In genomic region chr19:28020631-28021315, GRCh38 we compare ENCODE assay signal across 26 cellular contexts.
A peak's percentile ranks its signal among the peaks of the same experiment; 100 is the strongest.
DNase-seq lines count a peak whose midpoint lies in the region; ATAC-seq and TF ChIP-seq lines count a peak whose summit lies in the region.
"Had no signal": no experiment of that assay in that cellular context is flagged by ENCODE, and none has a peak within 500 bp of the region (broad histone marks: within the 10 kb centered on the region; RNA-seq: fewer than 3 reads in every experiment).

No MANE protein-coding gene starts in this region.

- TF ChIP-seq CTCF in GM23338 (conservative IDR thresholded peaks at IDR 0.05; ENCODE audit: low read depth in 2 of 2) (no peak), astrocyte of the cerebellum (IDR thresholded peaks at IDR 0.05; ENCODE audit: low read depth, low read length, missing control alignments) (no peak), nephron progenitor cell (IDR thresholded peaks at IDR 0.05) (no peak)

- peaks cover 8% of the 10 kb centered on the region; the same call in 1 of the 2 replicates for H3K9me2 ChIP-seq in GM23338 (ENCODE audit: insufficient read depth)

- H3K79me2 ChIP-seq in GM23338 (replicated peaks; ENCODE audit: insufficient read depth) = no peaks in the 10 kb centered on the region

- H3K36me3 Mint-ChIP-seq in GM23338 (ENCODE audit: low read depth) (no peaks in the 10 kb centered on the region), nephron progenitor cell (ENCODE audit: low read depth) (no peaks in the 10 kb centered on the region)
- H3K36me3 Mint-ChIP-seq: natural killer cell treated with Interleukin-12 subunit alpha and Interleukin-12 subunit beta and Interleukin-15 and Interleukin-18, amount 100 ng/mL, for 72 hours; stimulated activated memory B cell treated with anti-CD40 and anti-IgM and Interleukin-4, amounts not matched to agents 10 μg/mL and 1 μg/mL and 100 μg/mL, for 72 hours; type B pancreatic cell had no signal

- no peaks in the 10 kb centered on the region for H3F3A ChIP-seq in GM23338 (replicated peaks; ENCODE audit: low read depth)

- H3K27me3 Mint-ChIP-seq in GM23338 (ENCODE audit: insufficient read depth, low read depth, poor library complexity) (peaks cover 2% of the 10 kb centered on the region), nephron progenitor cell (ENCODE audit: low read depth, poor library complexity) (peaks cover 6% of the 10 kb centered on the region)
- H3K27me3 Mint-ChIP-seq: natural killer cell treated with Interleukin-12 subunit alpha and Interleukin-12 subunit beta and Interleukin-15 and Interleukin-18, amount 100 ng/mL, for 72 hours; stimulated activated memory B cell treated with anti-CD40 and anti-IgM and Interleukin-4, amounts not matched to agents 10 μg/mL and 1 μg/mL and 100 μg/mL, for 72 hours had no signal

- in situ Hi-C loops in astrocyte of the cerebellum (cut with HindIII; ENCODE audit: low sequenced_read_pairs) = no loop called here

- H3K4me2 ChIP-seq in GM23338 = no peak overlapping the region

- H3K4me3 ChIP-seq in GM23338 = no peak overlapping the region
- H3K4me3 ChIP-seq in astrocyte of the cerebellum (ENCODE audit: low read depth, low read length) = no peak overlapping the region
- H3K4me3 ChIP-seq: body of pancreas, dorsolateral prefrontal cortex, lower lobe of right lung, ovary, skin epidermis had no signal

- H3K4me1 Mint-ChIP-seq in GM23338 = peaks cover 28% of the 10 kb centered on the region
- peaks cover 5% of the 10 kb centered on the region for H3K4me1 Mint-ChIP-seq in nephron progenitor cell
- H3K4me1 Mint-ChIP-seq: stimulated activated memory B cell treated with anti-CD40 and anti-IgM and Interleukin-4, amounts not matched to agents 10 μg/mL and 1 μg/mL and 100 μg/mL, for 72 hours had no signal

- DNase-seq in AG20443 (ENCODE audit: low spot score) (peak; percentile 16), GM23338 (ENCODE audit: low spot score) (peak; percentile 22), astrocyte of the cerebellum (ENCODE audit: low read depth) (peak; percentile 16), nephron progenitor cell (no peak), T-helper 1 cell (no peak), D341Med (ENCODE audit: low spot score) (no peak)
- DNase-seq: activated CD4-positive, alpha-beta T cell treated with anti-CD3 and anti-CD28 coated beads, Interleukin-2, amount 50 U/mL, for 48 hours; activated CD4-positive, CD25-positive, alpha-beta regulatory T cell treated with anti-CD3 and anti-CD28 coated beads, Interleukin-2, amount 50 U/mL, for 72 hours; activated T-cell treated with anti-CD3 and anti-CD28 coated beads, Interleukin-2, amount 50 U/mL, for 48 hours; body of pancreas; cerebellar nuclear complex; COR-L47; dorsolateral prefrontal cortex; GF-D8; lower lobe of right lung; NCI-H187; NCI-H526 treated with DMSO at 0.1 percent for 48 hours; ovary had no signal

- H3K27ac ChIP-seq in GM23338 (ENCODE audit: low read depth) = no peak overlapping the region
- H3K27ac ChIP-seq: body of pancreas, C4-2B, dorsolateral prefrontal cortex, lower lobe of right lung, ovary, skin epidermis had no signal

- H2AFZ ChIP-seq in GM23338 = peak overlapping the region; percentile 87

- H3K9me3 Mint-ChIP-seq in GM23338 = peaks cover 6% of the 10 kb centered on the region
- H3K9me3 Mint-ChIP-seq in nephron progenitor cell = no peaks in the 10 kb centered on the region
- H3K9me3 Mint-ChIP-seq: T-helper 1 cell treated with Interleukin-12 subunit alpha and Interleukin-12 subunit beta and Interleukin-4 antibody, amounts not matched to agents 30 μg/mL and 1 μg/mL, for 36 hours; type B pancreatic cell had no signal

- H3K27ac Mint-ChIP-seq in GM23338 (no peak overlapping the region), nephron progenitor cell (peak overlapping the region; percentile 15)
- H3K27ac Mint-ChIP-seq: natural killer cell treated with Interleukin-12 subunit alpha and Interleukin-12 subunit beta and Interleukin-15 and Interleukin-18, amount 100 ng/mL, for 72 hours; stimulated activated memory B cell treated with anti-CD40 and anti-IgM and Interleukin-4, amounts not matched to agents 10 μg/mL and 1 μg/mL and 100 μg/mL, for 72 hours; T-helper 1 cell treated with Interleukin-12 subunit alpha and Interleukin-12 subunit beta and Interleukin-4 antibody, amounts not matched to agents 30 μg/mL and 1 μg/mL, for 36 hours; type B pancreatic cell had no signal

- H3K36me3 ChIP-seq in GM23338 (ENCODE audit: insufficient read depth) = no peaks in the 10 kb centered on the region
- H3K36me3 ChIP-seq: lower lobe of right lung, ovary had no signal

- H3K4me3 Mint-ChIP-seq in GM23338 (no peak overlapping the region), nephron progenitor cell (no peak overlapping the region)
- H3K4me3 Mint-ChIP-seq: natural killer cell treated with Interleukin-12 subunit alpha and Interleukin-12 subunit beta and Interleukin-15 and Interleukin-18, amount 100 ng/mL, for 72 hours; stimulated activated memory B cell treated with anti-CD40 and anti-IgM and Interleukin-4, amounts not matched to agents 10 μg/mL and 1 μg/mL and 100 μg/mL, for 72 hours; T-helper 1 cell treated with Interleukin-12 subunit alpha and Interleukin-12 subunit beta and Interleukin-4 antibody, amounts not matched to agents 30 μg/mL and 1 μg/mL, for 36 hours; type B pancreatic cell had no signal

- peaks cover 5% of the 10 kb centered on the region; the same call in 1 of the 2 replicates for H3K4me1 ChIP-seq in GM23338 (ENCODE audit: insufficient read depth)
- H3K4me1 ChIP-seq: body of pancreas, lower lobe of right lung had no signal

- H4K20me1 ChIP-seq in GM23338 (replicated peaks; ENCODE audit: insufficient read depth) = no peaks in the 10 kb centered on the region

- H3K27me3 ChIP-seq in GM23338 (ENCODE audit: insufficient read depth) = no peaks in the 10 kb centered on the region
- H3K27me3 ChIP-seq: body of pancreas, dorsolateral prefrontal cortex, ovary had no signal

- ATAC-seq in GM23338 (peak; percentile 47), GM21528 (IDR thresholded peaks at IDR 0.05; ENCODE audit: low FRiP score, unreplicated experiment) (no peak), HG03139 (IDR thresholded peaks at IDR 0.05; ENCODE audit: unreplicated experiment) (no peak)
- ATAC-seq: body of pancreas; lower lobe of right lung; natural killer cell treated with Interleukin-12 subunit alpha and Interleukin-12 subunit beta and Interleukin-15 and Interleukin-18, amount 100 ng/mL, for 72 hours; stimulated activated memory B cell treated with anti-CD40 and anti-IgM and Interleukin-4, amounts not matched to agents 10 μg/mL and 1 μg/mL and 100 μg/mL, for 72 hours had no signal

TF ChIP-seq in GM23338, 12 proteins besides CTCF, POLR2A, EP300 and RAD21:
- TF ChIP-seq ZNF114 (CRISPR knock-in tag; IDR thresholded peaks at IDR 0.05) = no peak
- no peak for TF ChIP-seq REST (IDR thresholded peaks at IDR 0.05; ENCODE audit: unreplicated experiment)
- TF ChIP-seq STAT1 (IDR thresholded peaks at IDR 0.05; ENCODE audit: unreplicated experiment) = no peak
- TF ChIP-seq POLR2AphosphoS5 (IDR thresholded peaks at IDR 0.05; ENCODE audit: low read depth) = no peak
- no peak for TF ChIP-seq CREB1 (CRISPR knock-in tag; IDR thresholded peaks at IDR 0.05; ENCODE audit: low read depth)

Comparison
In these comparisons a context has a peak if more than half of its experiments do, and no peak if none do; other contexts are left out.
1. DNase-seq: peak in AG20443 (single experiment), GM23338 (single experiment) and astrocyte of the cerebellum (single experiment); none in nephron progenitor cell (single experiment), T-helper 1 cell (0 of 5) and D341Med (single experiment).